Comparison of ENCODE assay signal across 13 cellular contexts in genomic region chr4:39514888-39515401, GRCh38. TPM values are rescaled to one million over a fixed set of nuclear protein-coding genes. Genes with fewer than 3 reads are reported as not detected.
A peak's percentile ranks its signal among the peaks of the same experiment; 100 is the strongest.
DNase-seq lines count a peak whose midpoint lies in the region; ATAC-seq, FAIRE-seq and TF ChIP-seq lines count a peak whose summit lies in the region.
"Had no signal": no experiment of that assay in that cellular context is flagged by ENCODE, and none has a peak within 500 bp of the region (broad histone marks: within the 10 kb centered on the region; RNA-seq: fewer than 3 reads in every experiment).

No MANE protein-coding gene starts in this region.

- no peak for DNase-seq in activated T-cell treated with anti-CD3 and anti-CD28 coated beads, Interleukin-2, amount 50 U/mL, for 72 hours
- no peak for DNase-seq in activated T-cell treated with anti-CD3 and anti-CD28 coated beads, Interleukin-2, amount 50 U/mL, for 4 hours
- no peak for DNase-seq in astrocyte (ENCODE audit: low read depth)
- DNase-seq in kidney tubule cell (ENCODE audit: low spot score), result peak; percentile 73
- DNase-seq in upper lobe of right lung, result peak; percentile 72
- DNase-seq in CD4-positive, alpha-beta memory T cell, result no peak
- no peak for DNase-seq in stimulated activated CD8-positive, alpha-beta memory T cell treated with anti-CD3 and anti-CD28 coated beads, Interleukin-4, amount 100 ng/mL, for 48 hours
- no peak for DNase-seq in dorsolateral prefrontal cortex
- DNase-seq: activated CD4-positive, alpha-beta T cell treated with anti-CD3 and anti-CD28 coated beads for 48 hours; effector memory CD8-positive, alpha-beta T cell; islet precursor cell; SHP77 treated with DMSO at 0.1 percent for 48 hours had no signal

- peaks cover 82% of the 10 kb centered on the region for H3K79me2 ChIP-seq in astrocyte (ENCODE audit: insufficient read depth, low read length)

- peaks cover 0 to 5% of the 10 kb centered on the region in 2 donors for H3K36me3 Mint-ChIP-seq in activated T-cell treated with anti-CD3 and anti-CD28 coated beads, Interleukin-2, amount 50 U/mL, for 72 hours (ENCODE audit: insufficient read depth in 2 of 2)
- H3K36me3 Mint-ChIP-seq in activated T-cell treated with anti-CD3 and anti-CD28 coated beads, Interleukin-2, amount 50 U/mL, for 4 hours (ENCODE audit: insufficient read depth), result peaks cover 11% of the 10 kb centered on the region
- H3K36me3 Mint-ChIP-seq in astrocyte (ENCODE audit: low read depth, unreplicated experiment), result peaks cover 15% of the 10 kb centered on the region
- peaks cover 14 to 30% of the 10 kb centered on the region in 2 donors for H3K36me3 Mint-ChIP-seq in CD4-positive, alpha-beta memory T cell

- POLR2A ChIA-PET in CD4-positive, alpha-beta memory T cell (lab: Charles Lee; ENCODE audit: partially characterized antibody), result interaction anchor here (0.6 kb wide), 1 partner anchor 840 kb away, joined by 3 read pairs; no protein-coding TSS in a partner anchor

- intact Hi-C loops in upper lobe of right lung (cut with DNase I) (no loop called here), dorsolateral prefrontal cortex (cut with DNase I) (no loop called here)
- intact Hi-C loops in CD4-positive, alpha-beta memory T cell (cut with micrococcal nuclease), result no loop called here

- no peak for FAIRE-seq in astrocyte (lab: Jason Lieb, UNC)

- H3K27ac ChIP-seq in astrocyte (ENCODE audit: low read depth, low read length), result peak overlapping the region; percentile 53
- H3K27ac ChIP-seq in upper lobe of right lung, result peak overlapping the region; percentile 43
- H3K27ac ChIP-seq in CD4-positive, alpha-beta memory T cell (ENCODE audit: low read depth, low read length), result no peak overlapping the region
- H3K27ac ChIP-seq in dorsolateral prefrontal cortex, result no peak overlapping the region

- H3K9me3 ChIP-seq in astrocyte (ENCODE audit: insufficient read depth, low read depth, low read length) (no peaks in the 10 kb centered on the region), upper lobe of right lung (no peaks in the 10 kb centered on the region)
- no peaks in the 10 kb centered on the region for H3K9me3 ChIP-seq in CD4-positive, alpha-beta memory T cell (ENCODE audit: control insufficient read depth in 1 of 2, low read length in 2 of 2)

- H3K9me3 Mint-ChIP-seq in activated T-cell treated with anti-CD3 and anti-CD28 coated beads, Interleukin-2, amount 50 U/mL, for 72 hours, result no peaks in the 10 kb centered on the region
- no peaks in the 10 kb centered on the region for H3K9me3 Mint-ChIP-seq in activated T-cell treated with anti-CD3 and anti-CD28 coated beads, Interleukin-2, amount 50 U/mL, for 4 hours
- no peaks in the 10 kb centered on the region for H3K9me3 Mint-ChIP-seq in astrocyte (ENCODE audit: unreplicated experiment)
- no peaks in the 10 kb centered on the region for H3K9me3 Mint-ChIP-seq in CD4-positive, alpha-beta memory T cell
- H3K9me3 Mint-ChIP-seq: activated naive CD4-positive, alpha-beta T cell treated with anti-CD3 and anti-CD28 coated beads, Interleukin-2, amount 50 U/mL, for 24 hours; effector memory CD8-positive, alpha-beta T cell had no signal

- peak overlapping the region; percentile 23 for H3K9ac ChIP-seq in astrocyte (ENCODE audit: low read length)

- peaks cover 43% of the 10 kb centered on the region for H4K20me1 ChIP-seq in astrocyte (ENCODE audit: insufficient read depth, low read length)

- CTCF ChIA-PET in CD4-positive, alpha-beta memory T cell (lab: Charles Lee; ENCODE audit: partially characterized antibody), result no interaction called here

- H3K27me3 ChIP-seq in astrocyte (ENCODE audit: insufficient read depth, low read length), result no peaks in the 10 kb centered on the region
- H3K27me3 ChIP-seq in upper lobe of right lung, result no peaks in the 10 kb centered on the region
- H3K27me3 ChIP-seq in CD4-positive, alpha-beta memory T cell (ENCODE audit: insufficient read depth, low read length), result no peaks in the 10 kb centered on the region
- H3K27me3 ChIP-seq in dorsolateral prefrontal cortex, result no peaks in the 10 kb centered on the region

- H3K4me1 Mint-ChIP-seq in activated T-cell treated with anti-CD3 and anti-CD28 coated beads, Interleukin-2, amount 50 U/mL, for 72 hours (ENCODE audit: low read depth), result no peaks in the 10 kb centered on the region
- no peaks in the 10 kb centered on the region for H3K4me1 Mint-ChIP-seq in activated T-cell treated with anti-CD3 and anti-CD28 coated beads, Interleukin-2, amount 50 U/mL, for 4 hours (ENCODE audit: low read depth)
- H3K4me1 Mint-ChIP-seq in astrocyte (ENCODE audit: low read depth, unreplicated experiment), result peaks cover 3% of the 10 kb centered on the region
- H3K4me1 Mint-ChIP-seq in CD4-positive, alpha-beta memory T cell, result no peaks in the 10 kb centered on the region
- H3K4me1 Mint-ChIP-seq: activated naive CD4-positive, alpha-beta T cell treated with anti-CD3 and anti-CD28 coated beads, Interleukin-2, amount 50 U/mL, for 24 hours had no signal

- no peak overlapping the region for H3K4me3 ChIP-seq in astrocyte (ENCODE audit: insufficient read depth, low read depth, low read length)
- no peak overlapping the region for H3K4me3 ChIP-seq in upper lobe of right lung
- no peak overlapping the region for H3K4me3 ChIP-seq in CD4-positive, alpha-beta memory T cell (ENCODE audit: low read length in 2 of 2)
- H3K4me3 ChIP-seq in dorsolateral prefrontal cortex, result no peak overlapping the region

- peaks cover 56% of the 10 kb centered on the region for H3K36me3 ChIP-seq in astrocyte (ENCODE audit: insufficient read depth, low read length)
- peaks cover 71% of the 10 kb centered on the region for H3K36me3 ChIP-seq in upper lobe of right lung
- peaks cover 5% of the 10 kb centered on the region for H3K36me3 ChIP-seq in CD4-positive, alpha-beta memory T cell (ENCODE audit: insufficient read depth, low read length)

- TF ChIP-seq CTCF in astrocyte (IDR thresholded peaks at IDR 0.05; ENCODE audit: insufficient read depth, low read depth, low read length), result no peak
- no peak for TF ChIP-seq CTCF in upper lobe of right lung (IDR thresholded peaks at IDR 0.05)
- no peak for TF ChIP-seq CTCF in dorsolateral prefrontal cortex (IDR thresholded peaks at IDR 0.05 in 54 of 56, conservative IDR thresholded peaks at IDR 0.05 in 2 of 56; ENCODE audit: low read depth in 1 of 56, partially characterized antibody in 56 of 56)

- H2AFZ ChIP-seq in astrocyte (ENCODE audit: low read depth, low read length), result no peak overlapping the region

- H3K4me1 ChIP-seq in astrocyte (ENCODE audit: insufficient read depth, low read length) (peaks cover 5% of the 10 kb centered on the region), upper lobe of right lung (no peaks in the 10 kb centered on the region)
- no peaks in the 10 kb centered on the region for H3K4me1 ChIP-seq in CD4-positive, alpha-beta memory T cell (ENCODE audit: insufficient read depth, low read length)

- no peak overlapping the region for H3K4me3 Mint-ChIP-seq in activated T-cell treated with anti-CD3 and anti-CD28 coated beads, Interleukin-2, amount 50 U/mL, for 72 hours
- H3K4me3 Mint-ChIP-seq in activated T-cell treated with anti-CD3 and anti-CD28 coated beads, Interleukin-2, amount 50 U/mL, for 4 hours, result no peak overlapping the region
- H3K4me3 Mint-ChIP-seq in astrocyte (ENCODE audit: unreplicated experiment), result no peak overlapping the region
- H3K4me3 Mint-ChIP-seq in CD4-positive, alpha-beta memory T cell, result no peak overlapping the region
- H3K4me3 Mint-ChIP-seq: activated naive CD4-positive, alpha-beta T cell treated with anti-CD3 and anti-CD28 coated beads, Interleukin-2, amount 50 U/mL, for 24 hours; effector memory CD8-positive, alpha-beta T cell had no signal

- no peaks in the 10 kb centered on the region for H3K27me3 Mint-ChIP-seq in activated T-cell treated with anti-CD3 and anti-CD28 coated beads, Interleukin-2, amount 50 U/mL, for 72 hours (ENCODE audit: low read depth)
- H3K27me3 Mint-ChIP-seq in activated T-cell treated with anti-CD3 and anti-CD28 coated beads, Interleukin-2, amount 50 U/mL, for 4 hours (ENCODE audit: low read depth), result no peaks in the 10 kb centered on the region
- H3K27me3 Mint-ChIP-seq in astrocyte (ENCODE audit: low read depth, unreplicated experiment), result no peaks in the 10 kb centered on the region
- no peaks in the 10 kb centered on the region for H3K27me3 Mint-ChIP-seq in CD4-positive, alpha-beta memory T cell
- H3K27me3 Mint-ChIP-seq: activated naive CD4-positive, alpha-beta T cell treated with anti-CD3 and anti-CD28 coated beads, Interleukin-2, amount 50 U/mL, for 24 hours; effector memory CD8-positive, alpha-beta T cell had no signal

- no peak for ATAC-seq in activated T-cell treated with anti-CD3 and anti-CD28 coated beads, Interleukin-2, amount 50 U/mL, for 72 hours (replicated peaks in 1 of 2)
- ATAC-seq in activated T-cell treated with anti-CD3 and anti-CD28 coated beads, Interleukin-2, amount 50 U/mL, for 4 hours, result no peak
- peak; percentile 96 for ATAC-seq in upper lobe of right lung
- ATAC-seq: effector memory CD8-positive, alpha-beta T cell had no signal

- peak overlapping the region; percentile 23 for H3K27ac Mint-ChIP-seq in activated T-cell treated with anti-CD3 and anti-CD28 coated beads, Interleukin-2, amount 50 U/mL, for 72 hours
- peak overlapping the region; percentile 88 for H3K27ac Mint-ChIP-seq in astrocyte (ENCODE audit: unreplicated experiment)
- H3K27ac Mint-ChIP-seq in CD4-positive, alpha-beta memory T cell, result no peak overlapping the region
- H3K27ac Mint-ChIP-seq: activated naive CD4-positive, alpha-beta T cell treated with anti-CD3 and anti-CD28 coated beads, Interleukin-2, amount 50 U/mL, for 24 hours; effector memory CD8-positive, alpha-beta T cell had no signal

- no peak overlapping the region for H3K4me2 ChIP-seq in astrocyte (ENCODE audit: low read length)

RNA-seq across cellular contexts. Expression of gene UGDH, which starts 12.3 kb away (rescaled TPM):
- 10 to 100 TPM; 33.0 to 36.7 TPM for total RNA-seq in activated T-cell treated with anti-CD3 and anti-CD28 coated beads, Interleukin-2, amount 50 U/mL, for 72 hours
- total RNA-seq in activated T-cell treated with anti-CD3 and anti-CD28 coated beads, Interleukin-2, amount 50 U/mL, for 4 hours, result 10 to 100 TPM; 21.6 to 26.2 (median 23.2) TPM
- total RNA-seq in astrocyte, result 111 and 114 TPM in 2 replicates
- 55.2 TPM for total RNA-seq in upper lobe of right lung
- total RNA-seq in CD4-positive, alpha-beta memory T cell, result 10 to 100 TPM; 21.6 to 26.5 TPM
- polyA plus RNA-seq in CD4-positive, alpha-beta memory T cell, result 10 to 100 TPM; 18.5 to 34.9 TPM
- 10 to 100 TPM in 116 of 120 experiments, 1 to 10 TPM in 4; 8.7 to 26.5 (median 15.0) TPM for total RNA-seq in dorsolateral prefrontal cortex

RNA-seq across cellular contexts. Expression of gene LIAS, which starts 56.1 kb away (rescaled TPM):
- total RNA-seq in activated T-cell treated with anti-CD3 and anti-CD28 coated beads, Interleukin-2, amount 50 U/mL, for 72 hours, result 10 to 100 TPM; 28.3 to 39.5 TPM
- total RNA-seq in activated T-cell treated with anti-CD3 and anti-CD28 coated beads, Interleukin-2, amount 50 U/mL, for 4 hours, result 10 to 100 TPM; 36.2 to 38.7 (median 36.5) TPM
- total RNA-seq in astrocyte, result 9.6 and 11.0 TPM in 2 replicates
- 11.7 TPM for total RNA-seq in upper lobe of right lung
- 10 to 100 TPM; 21.7 to 24.7 TPM for total RNA-seq in CD4-positive, alpha-beta memory T cell
- polyA plus RNA-seq in CD4-positive, alpha-beta memory T cell, result 10 to 100 TPM; 13.2 to 17.7 TPM
- total RNA-seq in dorsolateral prefrontal cortex, result 10 to 100 TPM; 16.1 to 30.6 (median 22.3) TPM

RNA-seq across cellular contexts. Expression of gene RPL9, which starts 56.2 kb away (rescaled TPM):
- total RNA-seq in activated T-cell treated with anti-CD3 and anti-CD28 coated beads, Interleukin-2, amount 50 U/mL, for 72 hours, result 1,000 to 10,000 TPM; 2,445 to 2,588 TPM
- 1,000 to 10,000 TPM; 2,182 to 2,398 (median 2,351) TPM for total RNA-seq in activated T-cell treated with anti-CD3 and anti-CD28 coated beads, Interleukin-2, amount 50 U/mL, for 4 hours
- total RNA-seq in astrocyte, result 963 and 1,047 TPM in 2 replicates
- total RNA-seq in upper lobe of right lung, result 1,204 TPM
- total RNA-seq in CD4-positive, alpha-beta memory T cell, result 1,000 to 10,000 TPM; 2,318 to 2,449 TPM
- polyA plus RNA-seq in CD4-positive, alpha-beta memory T cell, result 1,000 to 10,000 TPM; 2,416 to 2,913 TPM
- 100 to 1,000 TPM; 295 to 743 (median 520) TPM for total RNA-seq in dorsolateral prefrontal cortex

Comparison
In these comparisons a context has a peak if more than half of its experiments do, and no peak if none do; other contexts are left out.
1. DNase-seq: peak in kidney tubule cell (single experiment) and upper lobe of right lung (single experiment); none in activated T-cell treated with anti-CD3 and anti-CD28 coated beads, Interleukin-2, amount 50 U/mL, for 72 hours (0 of 2), activated T-cell treated with anti-CD3 and anti-CD28 coated beads, Interleukin-2, amount 50 U/mL, for 4 hours (single experiment), astrocyte (single experiment), CD4-positive, alpha-beta memory T cell (0 of 5), stimulated activated CD8-positive, alpha-beta memory T cell treated with anti-CD3 and anti-CD28 coated beads, Interleukin-4, amount 100 ng/mL, for 48 hours (single experiment) and dorsolateral prefrontal cortex (0 of 10).
2. H3K27ac Mint-ChIP-seq: peak in activated T-cell treated with anti-CD3 and anti-CD28 coated beads, Interleukin-2, amount 50 U/mL, for 72 hours (single experiment) and astrocyte (single experiment); none in CD4-positive, alpha-beta memory T cell (0 of 7).
3. H3K27ac ChIP-seq: peak in astrocyte (single experiment) and upper lobe of right lung (single experiment); none in CD4-positive, alpha-beta memory T cell (single experiment) and dorsolateral prefrontal cortex (0 of 59).